Comparison of ENCODE assay signal across 1 cellular context in the genomic region with DNA sequence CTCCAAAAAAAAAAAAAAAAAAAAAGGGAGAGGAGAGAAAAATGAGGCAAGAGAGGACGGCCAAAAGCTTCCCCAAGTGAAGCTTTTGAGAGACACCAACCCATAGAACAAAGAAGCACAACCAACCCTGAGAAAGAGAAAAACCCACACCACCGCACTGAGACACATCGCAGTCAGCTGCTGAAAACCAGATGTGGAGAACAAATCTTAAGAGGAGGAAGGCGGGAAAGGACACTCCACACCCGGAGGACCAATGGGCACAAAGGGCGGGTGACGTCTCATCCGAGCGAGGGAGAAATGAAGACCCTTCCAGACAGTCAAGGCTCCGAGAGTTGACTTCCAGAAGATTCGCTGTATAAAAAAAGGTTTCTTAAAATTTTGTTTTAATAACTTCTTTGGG.
TF ChIP-seq lines count a peak whose summit lies in the region.

No MANE protein-coding gene starts in this region.

TF ChIP-seq in IMR-90, 13 proteins besides CTCF, POLR2A, EP300 and RAD21 (continued from another document):
- TF ChIP-seq CEBPB (IDR thresholded peaks at IDR 0.05; ENCODE audit: low read depth, low read length) (no peak), USF2 (IDR thresholded peaks at IDR 0.05; ENCODE audit: low read depth, low read length) (no peak), ELK1 (IDR thresholded peaks at IDR 0.05; ENCODE audit: borderline replicate concordance, low read depth, low read length) (no peak), MAFK (IDR thresholded peaks at IDR 0.05; ENCODE audit: low read depth, low read length) (no peak)
